ENCODE assay signal across 11 cellular contexts in the genomic region with DNA sequence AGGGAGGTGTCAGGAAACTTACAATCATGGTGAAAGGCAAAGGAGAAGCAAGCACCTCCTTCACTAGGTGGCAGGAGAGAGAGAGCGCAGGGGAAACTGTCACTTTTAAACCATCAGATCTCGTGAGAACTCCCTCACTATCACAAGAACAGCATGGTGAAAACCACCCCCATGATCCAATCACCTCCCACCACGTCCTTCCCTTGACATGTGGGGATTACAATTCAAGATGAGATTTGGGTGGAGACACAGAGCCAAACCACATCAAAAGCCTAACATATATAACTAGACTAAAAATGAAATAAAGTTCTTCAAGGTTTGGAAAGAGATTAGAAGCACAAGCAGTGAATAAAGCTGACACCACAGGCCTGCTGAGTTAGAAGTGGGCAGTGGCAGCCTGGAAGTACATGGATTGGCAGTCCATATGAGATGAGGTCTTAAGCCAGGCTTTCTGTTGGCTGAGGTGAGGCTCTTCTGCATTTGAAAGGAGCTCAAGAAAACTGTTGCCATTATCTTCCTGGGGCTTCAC.
DNase-seq lines count a peak whose midpoint lies in the region; ATAC-seq and TF ChIP-seq lines count a peak whose summit lies in the region.
"Had no signal": no experiment of that assay in that cellular context is flagged by ENCODE, and none has a peak within 500 bp of the region (broad histone marks: within the 10 kb centered on the region; RNA-seq: fewer than 3 reads in every experiment).

No MANE protein-coding gene starts in this region.

- no peaks in the 10 kb centered on the region for H3K27me3 ChIP-seq in H9 (ENCODE audit: insufficient read depth, low read length)
- no peaks in the 10 kb centered on the region for H3K27me3 ChIP-seq in lower lobe of right lung (ENCODE audit: low read depth)

- intact Hi-C loops in lower lobe of right lung (cut with DNase I) (no loop called here), mucosa of descending colon (cut with DNase I, micrococcal nuclease) (no loop called here)

- no peak overlapping the region for H2BK15ac ChIP-seq in H9 (ENCODE audit: low read depth, low read length)

- H3K4me3 ChIP-seq in lower lobe of right lung (no peak overlapping the region), mucosa of descending colon (no peak overlapping the region)
- H3K4me3 ChIP-seq: lung had no signal

- H4K8ac ChIP-seq in H9 (replicated peaks; ENCODE audit: insufficient read length, low read depth, low read length), result no peak overlapping the region

- H3K14ac ChIP-seq in H9 (ENCODE audit: insufficient read depth, low read length), result no peak overlapping the region

- H3K23me2 ChIP-seq in H9 (ENCODE audit: insufficient read length, low read depth, low read length, poor library complexity, severe bottlenecking), result no peaks in the 10 kb centered on the region

- H3K4me3 Mint-ChIP-seq in H9, result no peak overlapping the region; a peak in 1 of 5 replicates
- no peak overlapping the region for H3K4me3 Mint-ChIP-seq in T-helper 1 cell treated with Interleukin-12 subunit alpha and Interleukin-12 subunit beta and Interleukin-4 antibody, amounts not matched to agents 30 μg/mL and 1 μg/mL, for 36 hours
- H3K4me3 Mint-ChIP-seq: dendritic cell treated with granulocyte-macrophage colony-stimulating factor and Interleukin-4, amounts not matched to agents 40 ng/mL and 50 ng/mL, for 4 days had no signal

- no peak overlapping the region for H3K4ac ChIP-seq in H9 (ENCODE audit: low read depth, low read length)

- H4K20me1 ChIP-seq in H9 (ENCODE audit: control insufficient read depth, insufficient read depth, insufficient read length), result no peaks in the 10 kb centered on the region

- H3K36me3 ChIP-seq in lower lobe of right lung (no peaks in the 10 kb centered on the region), mucosa of descending colon (ENCODE audit: low read depth) (no peaks in the 10 kb centered on the region)

- H2AFZ ChIP-seq in H9 (ENCODE audit: low read length), result no peak overlapping the region

- H2BK120ac ChIP-seq in H9 (ENCODE audit: low read depth, low read length, poor library complexity, severe bottlenecking), result no peak overlapping the region

- H3K4me2 ChIP-seq in H9 (ENCODE audit: insufficient read depth, insufficient read length, low read length), result peak overlapping the region; percentile 9

- H3K4me1 ChIP-seq in H9 (ENCODE audit: insufficient read depth, low read length), result peaks cover 5% of the 10 kb centered on the region; the same call in 1 of the 2 replicates
- no peaks in the 10 kb centered on the region for H3K4me1 ChIP-seq in lower lobe of right lung
- H3K4me1 ChIP-seq in mucosa of descending colon (ENCODE audit: low read depth), result no peaks in the 10 kb centered on the region

- H2BK20ac ChIP-seq in H9 (ENCODE audit: low read depth, low read length, poor library complexity, severe bottlenecking), result no peak overlapping the region

- H3K27ac Mint-ChIP-seq in H9, result peak overlapping the region; percentile 96 to 98 (median 98)
- H3K27ac Mint-ChIP-seq in T-helper 1 cell treated with Interleukin-12 subunit alpha and Interleukin-12 subunit beta and Interleukin-4 antibody, amounts not matched to agents 30 μg/mL and 1 μg/mL, for 36 hours, result peak overlapping the region; percentile 13
- H3K27ac Mint-ChIP-seq: dendritic cell treated with granulocyte-macrophage colony-stimulating factor and Interleukin-4, amounts not matched to agents 40 ng/mL and 50 ng/mL, for 4 days had no signal

- H3T11ph ChIP-seq in H9 (ENCODE audit: low read length), result no peak overlapping the region

- H3K56ac ChIP-seq in H9 (ENCODE audit: insufficient read length, low read depth, low read length), result no peak overlapping the region

- no peaks in the 10 kb centered on the region for H3K9me3 ChIP-seq in H9 (ENCODE audit: control insufficient read depth, low read depth, low read length)
- peaks cover 7% of the 10 kb centered on the region for H3K9me3 ChIP-seq in lower lobe of right lung
- H3K9me3 ChIP-seq in mucosa of descending colon, result peaks cover 6% of the 10 kb centered on the region

- no peaks in the 10 kb centered on the region for H3K79me1 ChIP-seq in H9 (ENCODE audit: insufficient read depth, low read depth, low read length, poor library complexity, severe bottlenecking)

- no peak overlapping the region for H2BK5ac ChIP-seq in H9 (ENCODE audit: insufficient read length, low read length)

- no peaks in the 10 kb centered on the region for H3K79me2 ChIP-seq in H9 (ENCODE audit: insufficient read depth, low read length)

- peaks cover 16 to 22% (median 17%) of the 10 kb centered on the region in 3 experiments for H3K36me3 Mint-ChIP-seq in H9 (ENCODE audit: insufficient read depth in 1 of 3, low read depth in 3 of 3)
- H3K36me3 Mint-ChIP-seq in T-helper 1 cell treated with Interleukin-12 subunit alpha and Interleukin-12 subunit beta and Interleukin-4 antibody, amounts not matched to agents 30 μg/mL and 1 μg/mL, for 36 hours (ENCODE audit: low read depth), result peaks cover 8% of the 10 kb centered on the region

- peaks cover 18 to 19% of the 10 kb centered on the region in 2 experiments for H3K9me3 Mint-ChIP-seq in H9
- peaks cover 28% of the 10 kb centered on the region for H3K9me3 Mint-ChIP-seq in T-helper 1 cell treated with Interleukin-12 subunit alpha and Interleukin-12 subunit beta and Interleukin-4 antibody, amounts not matched to agents 30 μg/mL and 1 μg/mL, for 36 hours

- H2BK12ac ChIP-seq in H9 (ENCODE audit: insufficient read length, low read depth, low read length), result no peak overlapping the region

- no peak overlapping the region for H3K9ac ChIP-seq in H9 (ENCODE audit: extremely low read depth, insufficient read length, low read length)

- peak; percentile 54 for TF ChIP-seq CTCF in H9 (conservative IDR thresholded peaks at IDR 0.05)
- TF ChIP-seq CTCF in lower lobe of right lung (IDR thresholded peaks at IDR 0.05), result no peak
- TF ChIP-seq CTCF in mucosa of descending colon (IDR thresholded peaks at IDR 0.05), result no peak

- H3K23ac ChIP-seq in H9 (ENCODE audit: insufficient read length, low read depth, low read length), result no peak overlapping the region

- DNase-seq in H9, result peak; percentile 71
- peak; percentile 63 for DNase-seq in activated naive CD4-positive, alpha-beta T cell treated with anti-CD3 and anti-CD28 coated beads, Interleukin-2, amount 50 U/mL, for 16 hours
- DNase-seq in stimulated activated CD4-positive, alpha-beta T cell treated with anti-CD3 and anti-CD28 coated beads, Interleukin-2, amount 100 ng/mL, for 48 hours, result peak; percentile 20 to 49
- no peak for DNase-seq in lower lobe of right lung
- DNase-seq in MV-4-11 (lab: John Stamatoyannopoulos, UW), result no peak
- DNase-seq in mucosa of descending colon, result no peak
- DNase-seq: posterior cingulate gyrus, SIG-M5 had no signal

- no peak overlapping the region for H4K5ac ChIP-seq in H9 (ENCODE audit: insufficient read length, low read depth, low read length)

- no peak overlapping the region for H2AK5ac ChIP-seq in H9 (ENCODE audit: insufficient read length, low read length)

- no peak overlapping the region for H3K18ac ChIP-seq in H9 (ENCODE audit: insufficient read length, low read depth, low read length)

- no CpG with 5 or more reads among the region's 3 CpGs for WGBS in H9 (ENCODE audit: extremely low coverage, insufficient read length, low lambda C conversion rate)

- peaks cover 50 to 56% of the 10 kb centered on the region in 2 experiments for H3K4me1 Mint-ChIP-seq in H9
- peaks cover 10% of the 10 kb centered on the region for H3K4me1 Mint-ChIP-seq in T-helper 1 cell treated with Interleukin-12 subunit alpha and Interleukin-12 subunit beta and Interleukin-4 antibody, amounts not matched to agents 30 μg/mL and 1 μg/mL, for 36 hours (ENCODE audit: low read depth)

- ATAC-seq in lower lobe of right lung (no peak), mucosa of descending colon (no peak)

- no peak overlapping the region for H3K27ac ChIP-seq in H9 (ENCODE audit: insufficient read length, low read depth, low read length)
- H3K27ac ChIP-seq in lower lobe of right lung, result no peak overlapping the region

- no peaks in the 10 kb centered on the region for H3K27me3 Mint-ChIP-seq in H9 (ENCODE audit: low read depth)
- no peaks in the 10 kb centered on the region for H3K27me3 Mint-ChIP-seq in T-helper 1 cell treated with Interleukin-12 subunit alpha and Interleukin-12 subunit beta and Interleukin-4 antibody, amounts not matched to agents 30 μg/mL and 1 μg/mL, for 36 hours (ENCODE audit: low read depth)
- H3K27me3 Mint-ChIP-seq: dendritic cell treated with granulocyte-macrophage colony-stimulating factor and Interleukin-4, amounts not matched to agents 40 ng/mL and 50 ng/mL, for 4 days had no signal

- H4K91ac ChIP-seq in H9 (ENCODE audit: insufficient read length, low read depth, low read length), result no peak overlapping the region

Comparison
In these comparisons a context has a peak if more than half of its experiments do, and no peak if none do; other contexts are left out.
1. DNase-seq: peak in H9 (single experiment), activated naive CD4-positive, alpha-beta T cell treated with anti-CD3 and anti-CD28 coated beads, Interleukin-2, amount 50 U/mL, for 16 hours (single experiment) and stimulated activated CD4-positive, alpha-beta T cell treated with anti-CD3 and anti-CD28 coated beads, Interleukin-2, amount 100 ng/mL, for 48 hours (2 of 2); none in lower lobe of right lung (single experiment), MV-4-11 (single experiment) and mucosa of descending colon (0 of 3).